11 cellular contexts compared by ENCODE assay signal in genomic region chr5:146751054-146751453, GRCh38.
A peak's percentile ranks its signal among the peaks of the same experiment; 100 is the strongest.
DNase-seq lines count a peak whose midpoint lies in the region; TF ChIP-seq lines count a peak whose summit lies in the region.
"Had no signal": no experiment of that assay in that cellular context is flagged by ENCODE, and none has a peak within 500 bp of the region (broad histone marks: within the 10 kb centered on the region; RNA-seq: fewer than 3 reads in every experiment).

No MANE protein-coding gene starts in this region.

- no peaks in the 10 kb centered on the region for H3K9me3 ChIP-seq in WERI-Rb-1 (ENCODE audit: severe bottlenecking)
- H3K9me3 ChIP-seq: thyroid gland had no signal

- DNase-seq in DMS53 (lab: John Stamatoyannopoulos, UW) (peak; percentile 72), M059J (ENCODE audit: low read depth) (peak; percentile 59), WERI-Rb-1 (peak; percentile 14), lower leg skin (ENCODE audit: low spot score in 2 of 2) (no peak), NCI-H128 (lab: John Stamatoyannopoulos, UW; ENCODE audit: unreplicated experiment) (no peak), NCI-H187 (lab: John Stamatoyannopoulos, UW) (no peak), T-helper 1 cell (no peak)
- DNase-seq: caudate nucleus, H7, heart left ventricle, thyroid gland had no signal

- no peaks in the 10 kb centered on the region for H3K36me3 ChIP-seq in WERI-Rb-1
- H3K36me3 ChIP-seq: heart left ventricle, thyroid gland had no signal

- H3K4me3 ChIP-seq in WERI-Rb-1 (ENCODE audit: low read depth, low read length) = no peak overlapping the region
- H3K4me3 ChIP-seq in lower leg skin (ENCODE audit: low read depth, poor library complexity, severe bottlenecking) = peak overlapping the region; percentile 0
- H3K4me3 ChIP-seq: heart left ventricle, thyroid gland had no signal

- intact Hi-C loops in lower leg skin (cut with DNase I; ENCODE audit: low total_unique reads) = no loop called here

- TF ChIP-seq CTCF in WERI-Rb-1 (IDR thresholded peaks at IDR 0.05; ENCODE audit: low read depth, low read length) (no peak), lower leg skin (IDR thresholded peaks at IDR 0.05) (no peak)

- 72 to 78% methylated on average over 3 of the region's 3 CpGs for WGBS in lower leg skin, 2 donors

- H3K27me3 ChIP-seq in WERI-Rb-1 (ENCODE audit: insufficient read depth, low read depth, severe bottlenecking) = no peaks in the 10 kb centered on the region
- H3K27me3 ChIP-seq: heart left ventricle, thyroid gland had no signal

- H3K27ac ChIP-seq in WERI-Rb-1 = no peak overlapping the region
- H3K27ac ChIP-seq: thyroid gland had no signal

- no peak for TF ChIP-seq POLR2A in lower leg skin (IDR thresholded peaks at IDR 0.05)

Comparison
In these comparisons a context has a peak if more than half of its experiments do, and no peak if none do; other contexts are left out.
1. DNase-seq: peak in DMS53 (single experiment), M059J (single experiment) and WERI-Rb-1 (single experiment); none in lower leg skin (0 of 2), NCI-H128 (single experiment), NCI-H187 (0 of 2) and T-helper 1 cell (0 of 5).